In the genomic region with DNA sequence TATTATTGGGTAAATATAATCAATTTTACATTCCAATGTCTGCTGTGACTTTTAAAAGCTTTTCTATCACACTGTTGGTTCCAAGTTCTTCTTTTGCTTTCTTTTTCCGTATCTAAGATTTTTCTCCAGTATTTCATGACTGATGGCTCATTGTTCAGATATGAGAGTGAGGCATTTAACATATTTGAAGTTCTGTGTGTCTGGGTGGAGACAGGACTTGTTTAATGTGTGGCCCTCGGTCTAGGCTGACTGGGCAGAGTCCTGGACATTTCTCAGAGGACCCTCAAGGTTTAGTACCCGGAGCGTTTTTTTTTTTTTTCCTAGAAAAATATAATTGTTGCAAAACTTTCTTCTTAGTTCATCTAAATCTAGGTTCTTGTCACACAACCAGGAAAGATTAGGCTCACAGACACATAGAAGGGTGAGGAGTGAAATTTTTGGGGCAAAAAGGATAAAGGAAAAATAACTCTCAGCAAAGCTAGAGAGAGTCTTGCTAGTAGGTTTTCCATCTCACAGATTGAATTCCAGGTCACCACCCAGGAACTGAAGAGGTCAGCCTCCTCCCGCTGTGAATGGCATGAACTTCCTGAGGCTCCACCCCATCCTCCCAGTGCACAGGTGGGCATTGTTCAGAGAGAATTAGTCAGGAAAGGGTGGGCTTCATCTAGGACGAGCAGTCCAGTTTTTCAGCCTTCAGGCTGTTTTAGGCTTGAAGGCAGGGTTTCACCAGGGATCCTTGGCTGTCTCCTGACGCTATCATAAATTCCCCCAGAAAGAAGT, we compare ENCODE assay signal across 1 cellular context.
TF ChIP-seq lines count a peak whose summit lies in the region.

No MANE protein-coding gene starts in this region.

TF ChIP-seq in HCT116, 20 proteins besides CTCF, POLR2A, EP300 and RAD21:
- TF ChIP-seq EGR1 (IDR thresholded peaks at IDR 0.05; ENCODE audit: low read depth) (no peak), POLR2AphosphoS5 (IDR thresholded peaks at IDR 0.05; ENCODE audit: low read depth, low read length) (no peak), FOSL1 (IDR thresholded peaks at IDR 0.05; ENCODE audit: low read depth) (no peak), EZH2phosphoT487 (IDR thresholded peaks at IDR 0.05; ENCODE audit: borderline replicate concordance) (no peak)
- TF ChIP-seq, protein P1, sequence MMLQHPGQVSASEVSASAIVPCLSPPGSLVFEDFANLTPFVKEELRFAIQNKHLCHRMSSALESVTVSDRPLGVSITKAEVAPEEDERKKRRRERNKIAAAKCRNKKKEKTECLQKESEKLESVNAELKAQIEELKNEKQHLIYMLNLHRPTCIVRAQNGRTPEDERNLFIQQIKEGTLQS (IDR thresholded peaks at IDR 0.05) = no peak
